8 cellular contexts compared by ENCODE assay signal in genomic region chr1:165686121-165686970, GRCh38. TPM values are rescaled to one million over a fixed set of nuclear protein-coding genes. Genes with fewer than 3 reads are reported as not detected.
DNase-seq lines count a peak whose midpoint lies in the region; ATAC-seq and TF ChIP-seq lines count a peak whose summit lies in the region.

No MANE protein-coding gene starts in this region.

- peaks cover 37% of the 10 kb centered on the region for H3K36me3 ChIP-seq in suprapubic skin

- H3K36me3 Mint-ChIP-seq in activated T-helper 17 cell treated with anti-CD3 and anti-CD28 coated beads, Interleukin-2, amount 50 U/mL, for 72 hours (ENCODE audit: low read depth), result peaks cover 79% of the 10 kb centered on the region

- no peak overlapping the region for H3K27ac ChIP-seq in suprapubic skin

- peak overlapping the region; percentile 66 for H3K4me3 Mint-ChIP-seq in activated T-helper 17 cell treated with anti-CD3 and anti-CD28 coated beads, Interleukin-2, amount 50 U/mL, for 72 hours

- no peaks in the 10 kb centered on the region for H3K27me3 Mint-ChIP-seq in activated T-helper 17 cell treated with anti-CD3 and anti-CD28 coated beads, Interleukin-2, amount 50 U/mL, for 72 hours

- peak; percentile 10 to 34 for DNase-seq in AML-193 (lab: John Stamatoyannopoulos, UW)
- DNase-seq in suprapubic skin (ENCODE audit: low spot score in 2 of 2), result no peak
- no peak for DNase-seq in middle frontal gyrus (ENCODE audit: extremely low spot score, low spot score)
- DNase-seq in NCI-H748 (lab: John Stamatoyannopoulos, UW; ENCODE audit: unreplicated experiment), result no peak

- no peak for TF ChIP-seq CTCF in suprapubic skin (IDR thresholded peaks at IDR 0.05)

- WGBS in suprapubic skin, result 96% methylated on average over 6 of the region's 6 CpGs

- H3K4me3 ChIP-seq in suprapubic skin, result no peak overlapping the region

- no peaks in the 10 kb centered on the region for H3K9me3 ChIP-seq in suprapubic skin

- peak overlapping the region; percentile 88 for H3K27ac Mint-ChIP-seq in activated T-helper 17 cell treated with anti-CD3 and anti-CD28 coated beads, Interleukin-2, amount 50 U/mL, for 72 hours

- TF ChIP-seq EP300 in suprapubic skin (IDR thresholded peaks at IDR 0.05), result no peak

- peaks cover 27% of the 10 kb centered on the region for H3K4me1 Mint-ChIP-seq in activated T-helper 17 cell treated with anti-CD3 and anti-CD28 coated beads, Interleukin-2, amount 50 U/mL, for 72 hours

- ATAC-seq in GM18861 (IDR thresholded peaks at IDR 0.05; ENCODE audit: unreplicated experiment) (peak; percentile 77), HG03175 (IDR thresholded peaks at IDR 0.05; ENCODE audit: unreplicated experiment) (peak; percentile 79), GM18520 (IDR thresholded peaks at IDR 0.05; ENCODE audit: unreplicated experiment) (no peak)
- ATAC-seq in activated T-helper 17 cell treated with anti-CD3 and anti-CD28 coated beads, Interleukin-2, amount 50 U/mL, for 72 hours (replicated peaks), result peak; percentile 84

- TF ChIP-seq POLR2A in suprapubic skin (IDR thresholded peaks at IDR 0.05), result no peak

- peaks cover 4% of the 10 kb centered on the region for H3K4me1 ChIP-seq in suprapubic skin

- H3K27me3 ChIP-seq in suprapubic skin, result no peaks in the 10 kb centered on the region

- peaks cover 4% of the 10 kb centered on the region for H3K9me3 Mint-ChIP-seq in activated T-helper 17 cell treated with anti-CD3 and anti-CD28 coated beads, Interleukin-2, amount 50 U/mL, for 72 hours

RNA-seq across cellular contexts. Expression of gene ALDH9A1, which starts 12.0 kb away (rescaled TPM):
- 10 to 100 TPM; 18.8 to 35.4 TPM for total RNA-seq in activated T-helper 17 cell treated with anti-CD3 and anti-CD28 coated beads, Interleukin-2, amount 50 U/mL, for 72 hours
- 10 to 100 TPM; 59.7 to 91.5 (median 76.9) TPM for total RNA-seq in suprapubic skin

RNA-seq across cellular contexts. Expression of gene MGST3, which starts 55.3 kb away (rescaled TPM):
- 10 to 100 TPM; 42.1 to 57.9 TPM for total RNA-seq in activated T-helper 17 cell treated with anti-CD3 and anti-CD28 coated beads, Interleukin-2, amount 50 U/mL, for 72 hours
- total RNA-seq in suprapubic skin, result 100 to 1,000 TPM; 111 to 178 (median 135) TPM

Comparison
In these comparisons a context has a peak if more than half of its experiments do, and no peak if none do; other contexts are left out.
1. DNase-seq: peak in AML-193 (2 of 2); none in suprapubic skin (0 of 2), middle frontal gyrus (single experiment) and NCI-H748 (single experiment).